ENCODE assay signal across 10 cellular contexts in the genomic region with DNA sequence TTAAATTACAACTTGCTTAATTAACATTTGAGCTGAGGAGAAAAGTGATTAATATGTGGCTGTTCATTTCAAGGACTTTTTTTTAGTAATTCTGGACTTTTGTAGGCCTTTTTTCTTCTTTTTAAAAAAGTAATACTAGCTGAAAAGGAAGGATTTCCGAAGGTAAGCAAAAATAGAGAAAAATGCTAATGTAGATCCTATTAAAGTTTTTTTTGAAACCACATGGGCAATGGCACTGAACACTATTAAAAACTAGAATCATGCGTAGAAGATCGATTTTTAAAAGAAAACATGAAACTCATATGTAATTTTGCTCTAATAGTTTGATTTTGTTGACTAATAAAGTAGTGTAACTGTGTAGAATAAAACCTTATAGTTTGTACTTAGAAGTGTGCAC. TPM values are rescaled to one million over a fixed set of nuclear protein-coding genes. Genes with fewer than 3 reads are reported as not detected.
A peak's percentile ranks its signal among the peaks of the same experiment; 100 is the strongest.
DNase-seq lines count a peak whose midpoint lies in the region; ATAC-seq and TF ChIP-seq lines count a peak whose summit lies in the region.
"Had no signal": no experiment of that assay in that cellular context is flagged by ENCODE, and none has a peak within 500 bp of the region (broad histone marks: within the 10 kb centered on the region; RNA-seq: fewer than 3 reads in every experiment).

No MANE protein-coding gene starts in this region.

- peak overlapping the region; percentile 84 for H3K4me2 ChIP-seq in SK-N-SH

- H3K4me3 ChIP-seq in SK-N-SH (ENCODE audit: low read depth in 2 of 2, low read length in 1 of 2), result peak overlapping the region; percentile 65 to 78; a peak in 2 of 4 replicates
- H3K4me3 ChIP-seq in MG63, result peak overlapping the region; percentile 68
- H3K4me3 ChIP-seq in endodermal cell (ENCODE audit: low read length), result peak overlapping the region; percentile 86
- peak overlapping the region; percentile 77 for H3K4me3 ChIP-seq in retinal pigment epithelial cell (ENCODE audit: low read length)

- no peak for ATAC-seq in SK-N-SH treated with all-trans-retinoic acid at 6 μM for 48 hours

- H2AFZ ChIP-seq in SK-N-SH (ENCODE audit: low read depth), result no peak overlapping the region

- H3K79me2 ChIP-seq in SK-N-SH (ENCODE audit: insufficient read depth), result peaks cover 69% of the 10 kb centered on the region

- no peaks in the 10 kb centered on the region for H3K9me3 ChIP-seq in SK-N-SH
- H3K9me3 ChIP-seq in MG63, result no peaks in the 10 kb centered on the region
- H3K9me3 ChIP-seq in endodermal cell (ENCODE audit: control insufficient read depth, low read length), result no peaks in the 10 kb centered on the region
- H3K9me3 ChIP-seq: neutrophil had no signal

- peaks cover 12 to 35% of the 10 kb centered on the region in 2 experiments for H3K36me3 ChIP-seq in SK-N-SH (replicated peaks in 1 of 2; ENCODE audit: control insufficient read depth in 1 of 2, insufficient read depth in 2 of 2, low read length in 1 of 2)
- peaks cover 19% of the 10 kb centered on the region for H3K36me3 ChIP-seq in MG63
- H3K36me3 ChIP-seq in endodermal cell (ENCODE audit: control insufficient read depth, insufficient read depth, low read length), result peaks cover 4% of the 10 kb centered on the region
- H3K36me3 ChIP-seq: neutrophil had no signal

- no peaks in the 10 kb centered on the region for H3K9me3 Mint-ChIP-seq in endodermal cell

- H3K9me2 ChIP-seq in SK-N-SH, result no peaks in the 10 kb centered on the region

- no peaks in the 10 kb centered on the region for H4K20me1 ChIP-seq in SK-N-SH (ENCODE audit: insufficient read depth)

- H3K27me3 ChIP-seq in SK-N-SH (ENCODE audit: insufficient read depth) (no peaks in the 10 kb centered on the region), MG63 (no peaks in the 10 kb centered on the region), endodermal cell (ENCODE audit: control insufficient read depth, insufficient read depth, low read length, poor library complexity, severe bottlenecking) (peaks cover 14% of the 10 kb centered on the region)

- POLR2A ChIA-PET in SK-N-SH (lab: Yijun Ruan, JAX), result no interaction called here

- 65% methylated on average over 3 of the region's 3 CpGs for WGBS in SK-N-SH (ENCODE audit: low lambda C conversion rate)
- WGBS in endodermal cell (ENCODE audit: insufficient coverage in 1 of 2, insufficient read length in 1 of 2), 2 experiments, result 72 to 89% methylated on average over 2 to 3 of the region's 3 CpGs

- peaks cover 4 to 12% of the 10 kb centered on the region in 2 experiments; a peak in 3 of 4 replicates for H3K4me1 ChIP-seq in SK-N-SH (ENCODE audit: control insufficient read depth in 1 of 2, insufficient read depth in 2 of 2, low read depth in 1 of 2, low read length in 1 of 2)
- peaks cover 9% of the 10 kb centered on the region for H3K4me1 ChIP-seq in endodermal cell (ENCODE audit: control insufficient read depth, insufficient read depth, low read length)

- TF ChIP-seq RAD21 in SK-N-SH (IDR thresholded peaks at IDR 0.05; ENCODE audit: low read length), result no peak

- peaks cover 14% of the 10 kb centered on the region for H3K4me1 Mint-ChIP-seq in endodermal cell

- DNase-seq in SK-N-SH (no peak), MG63 (no peak), endodermal cell (no peak), retinal pigment epithelial cell (ENCODE audit: low read depth) (no peak), NCI-H1048 (lab: John Stamatoyannopoulos, UW) (no peak), LoVo (ENCODE audit: low spot score) (no peak), GDM1 (lab: John Stamatoyannopoulos, UW) (no peak)
- DNase-seq: anterior cingulate cortex had no signal

- H3K27me3 Mint-ChIP-seq in endodermal cell (ENCODE audit: insufficient read depth), result peaks cover 20% of the 10 kb centered on the region

- peak overlapping the region in 1 of 2 experiments; percentile 78; a peak in 3 of 4 replicates for H3K27ac ChIP-seq in SK-N-SH (ENCODE audit: low read depth in 2 of 2, low read length in 1 of 2)
- H3K27ac ChIP-seq in endodermal cell (ENCODE audit: low read depth, low read length), result no peak overlapping the region
- H3K27ac ChIP-seq: neutrophil had no signal

- peak overlapping the region; percentile 78; the same call in 1 of the 2 replicates for H3K9ac ChIP-seq in SK-N-SH
- H3K9ac ChIP-seq in endodermal cell (ENCODE audit: extremely low read depth, low read length, poor library complexity, severe bottlenecking), result peak overlapping the region; percentile 62

- CTCF ChIA-PET in SK-N-SH (lab: Yijun Ruan, JAX), result no interaction called here

- H3K27ac Mint-ChIP-seq in endodermal cell, result no peak overlapping the region

- TF ChIP-seq CTCF in SK-N-SH (IDR thresholded peaks at IDR 0.05) (no peak), endodermal cell (conservative IDR thresholded peaks at IDR 0.05) (no peak), retinal pigment epithelial cell (conservative IDR thresholded peaks at IDR 0.05; ENCODE audit: low read depth, low read length) (no peak)

- H3F3A ChIP-seq in SK-N-SH (replicated peaks; ENCODE audit: insufficient read depth), result peaks cover 33% of the 10 kb centered on the region

- H3K36me3 Mint-ChIP-seq in endodermal cell (ENCODE audit: low read depth), result peaks cover 7% of the 10 kb centered on the region

- H3K4me3 Mint-ChIP-seq in endodermal cell, result peak overlapping the region; percentile 64

- no peak for TF ChIP-seq EP300 in SK-N-SH (IDR thresholded peaks at IDR 0.05; ENCODE audit: borderline replicate concordance in 1 of 2, low read depth in 1 of 2, low read length in 1 of 2)

TF ChIP-seq in SK-N-SH, 30 proteins besides CTCF, POLR2A, EP300 and RAD21 (continues in another document):
- TF ChIP-seq FOSL2 (IDR thresholded peaks at IDR 0.05; ENCODE audit: borderline replicate concordance, low read depth), result no peak
- TF ChIP-seq, protein P1, sequence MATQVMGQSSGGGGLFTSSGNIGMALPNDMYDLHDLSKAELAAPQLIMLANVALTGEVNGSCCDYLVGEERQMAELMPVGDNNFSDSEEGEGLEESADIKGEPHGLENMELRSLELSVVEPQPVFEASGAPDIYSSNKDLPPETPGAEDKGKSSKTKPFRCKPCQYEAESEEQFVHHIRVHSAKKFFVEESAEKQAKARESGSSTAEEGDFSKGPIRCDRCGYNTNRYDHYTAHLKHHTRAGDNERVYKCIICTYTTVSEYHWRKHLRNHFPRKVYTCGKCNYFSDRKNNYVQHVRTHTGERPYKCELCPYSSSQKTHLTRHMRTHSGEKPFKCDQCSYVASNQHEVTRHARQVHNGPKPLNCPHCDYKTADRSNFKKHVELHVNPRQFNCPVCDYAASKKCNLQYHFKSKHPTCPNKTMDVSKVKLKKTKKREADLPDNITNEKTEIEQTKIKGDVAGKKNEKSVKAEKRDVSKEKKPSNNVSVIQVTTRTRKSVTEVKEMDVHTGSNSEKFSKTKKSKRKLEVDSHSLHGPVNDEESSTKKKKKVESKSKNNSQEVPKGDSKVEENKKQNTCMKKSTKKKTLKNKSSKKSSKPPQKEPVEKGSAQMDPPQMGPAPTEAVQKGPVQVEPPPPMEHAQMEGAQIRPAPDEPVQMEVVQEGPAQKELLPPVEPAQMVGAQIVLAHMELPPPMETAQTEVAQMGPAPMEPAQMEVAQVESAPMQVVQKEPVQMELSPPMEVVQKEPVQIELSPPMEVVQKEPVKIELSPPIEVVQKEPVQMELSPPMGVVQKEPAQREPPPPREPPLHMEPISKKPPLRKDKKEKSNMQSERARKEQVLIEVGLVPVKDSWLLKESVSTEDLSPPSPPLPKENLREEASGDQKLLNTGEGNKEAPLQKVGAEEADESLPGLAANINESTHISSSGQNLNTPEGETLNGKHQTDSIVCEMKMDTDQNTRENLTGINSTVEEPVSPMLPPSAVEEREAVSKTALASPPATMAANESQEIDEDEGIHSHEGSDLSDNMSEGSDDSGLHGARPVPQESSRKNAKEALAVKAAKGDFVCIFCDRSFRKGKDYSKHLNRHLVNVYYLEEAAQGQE (IDR thresholded peaks at IDR 0.05; ENCODE audit: low read depth, low read length), result no peak

TF ChIP-seq in SK-N-SH treated with all-trans-retinoic acid at 6 μM for 48 hours, 23 proteins besides CTCF, POLR2A, EP300 and RAD21 (continues in another document):
- TF ChIP-seq ZNF565 (CRISPR knock-in tag; conservative IDR thresholded peaks at IDR 0.05; ENCODE audit: low read depth) (no peak), BACH2 (CRISPR knock-in tag; IDR thresholded peaks at IDR 0.05; ENCODE audit: borderline replicate concordance) (no peak), ZNF70 (CRISPR knock-in tag; IDR thresholded peaks at IDR 0.05) (no peak), ZNF8 (CRISPR knock-in tag; IDR thresholded peaks at IDR 0.05) (no peak), ISL1 (CRISPR knock-in tag; IDR thresholded peaks at IDR 0.05) (no peak)
- TF ChIP-seq, protein P2, sequence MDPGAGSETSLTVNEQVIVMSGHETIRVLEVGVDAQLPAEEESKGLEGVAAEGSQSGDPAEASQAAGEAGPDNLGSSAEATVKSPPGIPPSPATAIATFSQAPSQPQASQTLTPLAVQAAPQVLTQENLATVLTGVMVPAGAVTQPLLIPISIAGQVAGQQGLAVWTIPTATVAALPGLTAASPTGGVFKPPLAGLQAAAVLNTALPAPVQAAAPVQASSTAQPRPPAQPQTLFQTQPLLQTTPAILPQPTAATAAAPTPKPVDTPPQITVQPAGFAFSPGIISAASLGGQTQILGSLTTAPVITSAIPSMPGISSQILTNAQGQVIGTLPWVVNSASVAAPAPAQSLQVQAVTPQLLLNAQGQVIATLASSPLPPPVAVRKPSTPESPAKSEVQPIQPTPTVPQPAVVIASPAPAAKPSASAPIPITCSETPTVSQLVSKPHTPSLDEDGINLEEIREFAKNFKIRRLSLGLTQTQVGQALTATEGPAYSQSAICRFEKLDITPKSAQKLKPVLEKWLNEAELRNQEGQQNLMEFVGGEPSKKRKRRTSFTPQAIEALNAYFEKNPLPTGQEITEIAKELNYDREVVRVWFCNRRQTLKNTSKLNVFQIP (CRISPR knock-in tag; IDR thresholded peaks at IDR 0.05; ENCODE audit: borderline replicate concordance, low read depth), result no peak

RNA-seq across cellular contexts. Expression of a gene that starts 2.4 kb away (rescaled TPM):
- 5.3 and 7.7 TPM in 2 replicates for polyA plus RNA-seq in SK-N-SH (2012; rRNA removed)
- 9.7 and 11.3 TPM in 2 replicates for polyA plus RNA-seq in SK-N-SH (2012; cell fraction: cytosol; rRNA removed)
- 2.6 and 4.6 TPM in 2 replicates for polyA plus RNA-seq in SK-N-SH (2012; cell fraction: nucleus; rRNA removed)
- total RNA-seq in MG63 (2014; rRNA removed; shearing (Covaris generic); ENCODE audit: low replicate concordance), result 12.3 and 14.3 TPM in 2 replicates
- 1 to 10 TPM; 2.5 to 2.9 TPM for total RNA-seq in endodermal cell
- 2.8 TPM for polyA plus RNA-seq in endodermal cell (2013, experiment 1 of 2)
- polyA plus RNA-seq in endodermal cell (2013, experiment 2 of 2), result 2.6 TPM

RNA-seq across cellular contexts. Expression of a gene that starts 47.6 kb away (rescaled TPM):
- polyA plus RNA-seq in SK-N-SH (2012; rRNA removed), result 6.6 and 11.3 TPM in 2 replicates
- 14.7 and 19.5 TPM in 2 replicates for polyA plus RNA-seq in SK-N-SH (2012; cell fraction: cytosol; rRNA removed)
- 4.3 and 8.9 TPM in 2 replicates for polyA plus RNA-seq in SK-N-SH (2012; cell fraction: nucleus; rRNA removed)
- 15.5 and 21.1 TPM in 2 replicates for total RNA-seq in MG63 (2014; rRNA removed; shearing (Covaris generic); ENCODE audit: low replicate concordance)
- 10 to 100 TPM; 21.0 to 29.8 TPM for total RNA-seq in endodermal cell
- 22.2 TPM for polyA plus RNA-seq in endodermal cell (2013, experiment 1 of 2)
- 21.1 TPM for polyA plus RNA-seq in endodermal cell (2013, experiment 2 of 2)
